In genomic region chr16:30839523-30840227, GRCh38 we compare ENCODE assay signal across 1 cellular context.
TF ChIP-seq lines count a peak whose summit lies in the region.

No MANE protein-coding gene starts in this region.

TF ChIP-seq in HepG2, 621 proteins besides CTCF, POLR2A, EP300 and RAD21 (continued from another document):
- TF ChIP-seq TFDP1 (CRISPR knock-in tag; IDR thresholded peaks at IDR 0.05; ENCODE audit: borderline replicate concordance) (no peak), KAT2B (IDR thresholded peaks at IDR 0.05; ENCODE audit: borderline replicate concordance, low read depth, low read length) (no peak), ZNF383 (CRISPR knock-in tag; IDR thresholded peaks at IDR 0.05; ENCODE audit: borderline replicate concordance) (no peak), ATF6 (CRISPR knock-in tag; conservative IDR thresholded peaks at IDR 0.05) (no peak), ZNF605 (CRISPR knock-in tag; IDR thresholded peaks at IDR 0.05) (peak; percentile 39; the same call in 1 of the 2 replicates)
TF ChIP-seq in HepG2: peak in this region for 5.
